24 cellular contexts compared by ENCODE assay signal in genomic region chr3:139227165-139227564, GRCh38.
A peak's percentile ranks its signal among the peaks of the same experiment; 100 is the strongest.
DNase-seq lines count a peak whose midpoint lies in the region; ATAC-seq and TF ChIP-seq lines count a peak whose summit lies in the region.
"Had no signal": no experiment of that assay in that cellular context is flagged by ENCODE, and none has a peak within 500 bp of the region (broad histone marks: within the 10 kb centered on the region; RNA-seq: fewer than 3 reads in every experiment).

No MANE protein-coding gene starts in this region.

- no peak overlapping the region for H2AFZ ChIP-seq in mesenchymal stem cell (ENCODE audit: low read depth, low read length)

- no peaks in the 10 kb centered on the region for H3K9me3 ChIP-seq in mesenchymal stem cell (ENCODE audit: control insufficient read depth, low read length)
- no peaks in the 10 kb centered on the region for H3K9me3 ChIP-seq in aorta (ENCODE audit: control insufficient read depth, low read length)
- no peaks in the 10 kb centered on the region for H3K9me3 ChIP-seq in gastrocnemius medialis
- H3K9me3 ChIP-seq: spleen, tibial artery had no signal

- H3K79me1 ChIP-seq in mesenchymal stem cell (replicated peaks; ENCODE audit: low read length, poor library complexity, severe bottlenecking), result no peaks in the 10 kb centered on the region

- no peak overlapping the region for H2BK12ac ChIP-seq in mesenchymal stem cell (ENCODE audit: low read length in 2 of 2)

- no peak overlapping the region for H3K4me3 ChIP-seq in fibroblast of pulmonary artery (replicated peaks; ENCODE audit: low read depth, low read length)
- H3K4me3 ChIP-seq in mesenchymal stem cell (ENCODE audit: insufficient read depth in 1 of 2, low read depth in 1 of 2, low read length in 2 of 2), result no peak overlapping the region
- H3K4me3 ChIP-seq in aorta (ENCODE audit: low read length in 2 of 2), result no peak overlapping the region
- H3K4me3 ChIP-seq in gastrocnemius medialis, result no peak overlapping the region
- H3K4me3 ChIP-seq: GM12878, spleen, tibial artery had no signal

- TF ChIP-seq CTCF in fibroblast of pulmonary artery (IDR thresholded peaks at IDR 0.05; ENCODE audit: low read length, missing control alignments) (no peak), gastrocnemius medialis (IDR thresholded peaks at IDR 0.05 in 4 of 5, conservative IDR thresholded peaks at IDR 0.05 in 1 of 5) (no peak)

- peak; percentile 79 for DNase-seq in M059J (ENCODE audit: low read depth)
- peak; percentile 16 for DNase-seq in NCI-H524 treated with DMSO at 0.1 percent for 48 hours (lab: John Stamatoyannopoulos, UW)
- peak; percentile 20 for DNase-seq in fibroblast of pulmonary artery (ENCODE audit: low read depth)
- no peak for DNase-seq in mesenchymal stem cell
- no peak for DNase-seq in aorta
- no peak for DNase-seq in gastrocnemius medialis
- DNase-seq in EL, result no peak
- DNase-seq in cerebellar nuclear complex (lab: John Stamatoyannopoulos, UW), result no peak
- DNase-seq: activated CD4-positive, alpha-beta T cell treated with anti-CD3 and anti-CD28 coated beads for 1 hour; activated naive CD4-positive, alpha-beta T cell; activated T-cell treated with anti-CD3 and anti-CD28 coated beads, Interleukin-2, amount 50 U/mL, for 1 hour; CD4-positive, alpha-beta memory T cell; effector CD4-positive, alpha-beta T cell; erythroblast; HCEC 1CT; naive thymus-derived CD4-positive, alpha-beta T cell; NCI-H2081 treated with DMSO at 0.1 percent for 48 hours; occipital lobe; SHP77; spleen; stimulated activated CD4-positive, alpha-beta T cell treated with anti-CD3 and anti-CD28 coated beads, Interleukin-4, amount 100 ng/mL, for 1 hour; stimulated activated naive CD4-positive, alpha-beta T cell treated with Interleukin-2 at 50 U/mL for 16 hours; tibial artery had no signal

- no peak overlapping the region for H3K4me2 ChIP-seq in mesenchymal stem cell (ENCODE audit: low read length, poor library complexity, severe bottlenecking)

- no peak overlapping the region for H3K14ac ChIP-seq in mesenchymal stem cell (ENCODE audit: low read length in 2 of 2)

- H3K18ac ChIP-seq in mesenchymal stem cell (ENCODE audit: low read depth in 1 of 2, low read length in 2 of 2), result no peak overlapping the region

- no peak overlapping the region for H2BK120ac ChIP-seq in mesenchymal stem cell (ENCODE audit: low read depth, low read length)

- H3K27me3 ChIP-seq in mesenchymal stem cell (ENCODE audit: control insufficient read depth in 1 of 2, insufficient read depth in 1 of 2, low read length in 2 of 2) (peaks cover 0 to 3% of the 10 kb centered on the region in 2 experiments), aorta (ENCODE audit: control insufficient read depth in 1 of 2, insufficient read depth in 2 of 2, low read length in 1 of 2) (no peaks in the 10 kb centered on the region), gastrocnemius medialis (no peaks in the 10 kb centered on the region)
- H3K27me3 ChIP-seq: tibial artery had no signal

- TF ChIP-seq POLR2A in gastrocnemius medialis (IDR thresholded peaks at IDR 0.05), result no peak

- H3K23ac ChIP-seq in mesenchymal stem cell (ENCODE audit: low read length in 2 of 2), result no peak overlapping the region

- H2AK5ac ChIP-seq in mesenchymal stem cell (ENCODE audit: low read length, severe bottlenecking), result no peak overlapping the region

- no peak for ATAC-seq in aorta (ENCODE audit: low FRiP score)
- ATAC-seq in gastrocnemius medialis, result no peak
- ATAC-seq: GM12878; naive thymus-derived CD4-positive, alpha-beta T cell had no signal

- H3K4me1 ChIP-seq in mesenchymal stem cell (ENCODE audit: control insufficient read depth, insufficient read depth, low read depth, low read length) (peaks cover 4% of the 10 kb centered on the region), aorta (ENCODE audit: control insufficient read depth in 1 of 2, insufficient read depth in 2 of 2, low read length in 2 of 2) (no peaks in the 10 kb centered on the region), gastrocnemius medialis (no peaks in the 10 kb centered on the region)
- H3K4me1 ChIP-seq: spleen, tibial artery had no signal

- peak overlapping the region; percentile 20 for H2BK5ac ChIP-seq in mesenchymal stem cell (ENCODE audit: low read depth, low read length, poor library complexity, severe bottlenecking)

- in situ Hi-C loops in gastrocnemius medialis (cut with MboI; ENCODE audit: low sequenced_read_pairs in 4 of 4), result no loop called here

- H3K27ac ChIP-seq in mesenchymal stem cell (ENCODE audit: low read length, poor library complexity, severe bottlenecking), result no peak overlapping the region
- no peak overlapping the region for H3K27ac ChIP-seq in aorta (ENCODE audit: low read depth in 1 of 2, low read length in 2 of 2)
- no peak overlapping the region for H3K27ac ChIP-seq in gastrocnemius medialis
- H3K27ac ChIP-seq: spleen, tibial artery had no signal

- 44% methylated on average over 1 of the region's 1 CpG for WGBS in mesenchymal stem cell
- WGBS in aorta, 2 donors, result 18 to 31% methylated on average over 1 of the region's 1 CpG

- no peak overlapping the region for H4K91ac ChIP-seq in mesenchymal stem cell (ENCODE audit: low read length)

- no peaks in the 10 kb centered on the region for H3K36me3 ChIP-seq in mesenchymal stem cell (ENCODE audit: control insufficient read depth in 1 of 2, insufficient read depth in 2 of 2, low read depth in 1 of 2, low read length in 2 of 2)
- no peaks in the 10 kb centered on the region for H3K36me3 ChIP-seq in aorta (ENCODE audit: control insufficient read depth in 1 of 2, insufficient read depth in 2 of 2, low read length in 1 of 2)
- H3K36me3 ChIP-seq in gastrocnemius medialis, result no peaks in the 10 kb centered on the region
- H3K36me3 ChIP-seq: spleen, tibial artery had no signal

- H2BK15ac ChIP-seq in mesenchymal stem cell (ENCODE audit: low read depth, poor library complexity, severe bottlenecking), result no peak overlapping the region

- H4K8ac ChIP-seq in mesenchymal stem cell (ENCODE audit: low read length), result no peak overlapping the region

- H3K4ac ChIP-seq in mesenchymal stem cell (ENCODE audit: low read depth in 1 of 2, low read length in 2 of 2), result no peak overlapping the region

- no peak overlapping the region for H3K9ac ChIP-seq in mesenchymal stem cell (ENCODE audit: low read length)

- intact Hi-C loops in aorta (cut with DNase I), result no loop called here
- intact Hi-C loops in gastrocnemius medialis (cut with DNase I; ENCODE audit: low total_unique reads), result no loop called here

Comparison
In these comparisons a context has a peak if more than half of its experiments do, and no peak if none do; other contexts are left out.
1. DNase-seq: peak in M059J (single experiment), NCI-H524 treated with DMSO at 0.1 percent for 48 hours (single experiment) and fibroblast of pulmonary artery (single experiment); none in mesenchymal stem cell (single experiment), aorta (0 of 2), gastrocnemius medialis (0 of 2), EL (single experiment) and cerebellar nuclear complex (0 of 2).